Comparison of ENCODE assay signal across 12 cellular contexts in genomic region chr6:30062471-30063178, GRCh38. TPM values are rescaled to one million over a fixed set of nuclear protein-coding genes. Genes with fewer than 3 reads are reported as not detected.
DNase-seq lines count a peak whose midpoint lies in the region; ATAC-seq and TF ChIP-seq lines count a peak whose summit lies in the region.
"Had no signal": no experiment of that assay in that cellular context is flagged by ENCODE, and none has a peak within 500 bp of the region (broad histone marks: within the 10 kb centered on the region; RNA-seq: fewer than 3 reads in every experiment).

No MANE protein-coding gene starts in this region.

- no peak overlapping the region for H3K27ac ChIP-seq in SJCRH30
- H3K27ac ChIP-seq in esophagus muscularis mucosa (replicated peaks in 1 of 4) = peak overlapping the region in 1 of 4 donors; percentile 85
- H3K27ac ChIP-seq in smooth muscle cell (ENCODE audit: low read depth) = peak overlapping the region; percentile 85

- H3K4me1 ChIP-seq in SJCRH30 = peaks cover under 1% of the 10 kb centered on the region; the same call in 1 of the 2 replicates
- peaks cover 25 to 47% (median 42%) of the 10 kb centered on the region in 4 donors for H3K4me1 ChIP-seq in esophagus muscularis mucosa
- H3K4me1 ChIP-seq in smooth muscle cell (ENCODE audit: low read depth) = peaks cover 21% of the 10 kb centered on the region

- TF ChIP-seq EP300 in esophagus muscularis mucosa (IDR thresholded peaks at IDR 0.05) = no peak

- H3K27ac Mint-ChIP-seq in activated CD4-positive, alpha-beta T cell treated with anti-CD3 and anti-CD28 coated beads, Interleukin-2, amount 10 ng/mL, durations not matched to agents 24 days and 14 days = peak overlapping the region; percentile 39

- no peak for TF ChIP-seq POLR2A in esophagus muscularis mucosa (IDR thresholded peaks at IDR 0.05; ENCODE audit: low read depth)

- peak overlapping the region; percentile 89 for H3K9ac ChIP-seq in smooth muscle cell (ENCODE audit: low read depth)

- peaks cover 36% of the 10 kb centered on the region for H3K4me1 Mint-ChIP-seq in activated CD4-positive, alpha-beta T cell treated with anti-CD3 and anti-CD28 coated beads, Interleukin-2, amount 10 ng/mL, durations not matched to agents 24 days and 14 days

- H3K27me3 Mint-ChIP-seq in activated CD4-positive, alpha-beta T cell treated with anti-CD3 and anti-CD28 coated beads, Interleukin-2, amount 10 ng/mL, durations not matched to agents 24 days and 14 days = peaks cover 3% of the 10 kb centered on the region
- H3K27me3 Mint-ChIP-seq: dendritic cell treated with granulocyte-macrophage colony-stimulating factor and Interleukin-4, amounts not matched to agents 40 ng/mL and 50 ng/mL, for 4 days had no signal

- WGBS in esophagus muscularis mucosa = 96% methylated on average over 7 of the region's 7 CpGs
- 98% methylated on average over 7 of the region's 7 CpGs for WGBS in smooth muscle cell (ENCODE audit: low lambda C conversion rate)

- peaks cover 40% of the 10 kb centered on the region for H3K36me3 Mint-ChIP-seq in activated CD4-positive, alpha-beta T cell treated with anti-CD3 and anti-CD28 coated beads, Interleukin-2, amount 10 ng/mL, durations not matched to agents 24 days and 14 days (ENCODE audit: low read depth)

- no peaks in the 10 kb centered on the region for H3K36me3 ChIP-seq in SJCRH30
- peaks cover 0 to 22% (median 7%) of the 10 kb centered on the region in 4 donors for H3K36me3 ChIP-seq in esophagus muscularis mucosa
- no peaks in the 10 kb centered on the region for H3K36me3 ChIP-seq in smooth muscle cell (ENCODE audit: low read depth)

- H3K9me3 Mint-ChIP-seq in activated CD4-positive, alpha-beta T cell treated with anti-CD3 and anti-CD28 coated beads, Interleukin-2, amount 10 ng/mL, durations not matched to agents 24 days and 14 days = no peaks in the 10 kb centered on the region
- H3K9me3 Mint-ChIP-seq: dendritic cell treated with granulocyte-macrophage colony-stimulating factor and Interleukin-4, amounts not matched to agents 40 ng/mL and 50 ng/mL, for 4 days had no signal

- peak; percentile 60 for DNase-seq in activated CD4-positive, alpha-beta T cell treated with anti-CD3 and anti-CD28 coated beads, Interleukin-2, amount 10 ng/mL, durations not matched to agents 24 days and 14 days
- no peak for DNase-seq in activated CD4-positive, alpha-beta T cell treated with anti-CD3 and anti-CD28 coated beads for 4 hours
- DNase-seq in SJCRH30 (no peak), esophagus muscularis mucosa (ENCODE audit: extremely low spot score) (no peak), smooth muscle cell (lab: John Stamatoyannopoulos, UW; ENCODE audit: unreplicated experiment) (no peak), DMS153 treated with DMSO at 0.1 percent for 48 hours (lab: John Stamatoyannopoulos, UW; ENCODE audit: unreplicated experiment) (no peak), LoVo (ENCODE audit: low spot score) (no peak)

- peak overlapping the region; percentile 97 for H3K4me3 Mint-ChIP-seq in activated CD4-positive, alpha-beta T cell treated with anti-CD3 and anti-CD28 coated beads, Interleukin-2, amount 10 ng/mL, durations not matched to agents 24 days and 14 days

- peak overlapping the region; percentile 87 for H3K4me2 ChIP-seq in smooth muscle cell

- H3K27me3 ChIP-seq in SJCRH30 (no peaks in the 10 kb centered on the region), esophagus muscularis mucosa (no peaks in the 10 kb centered on the region), smooth muscle cell (ENCODE audit: low read depth) (no peaks in the 10 kb centered on the region)

- H4K20me1 ChIP-seq in smooth muscle cell (ENCODE audit: low read depth) = no peaks in the 10 kb centered on the region

- TF ChIP-seq CTCF in esophagus muscularis mucosa (IDR thresholded peaks at IDR 0.05) (no peak), smooth muscle cell (IDR thresholded peaks at IDR 0.05; ENCODE audit: borderline replicate concordance, insufficient read depth, poor library complexity, severe bottlenecking) (no peak)

- no peaks in the 10 kb centered on the region for H3K9me3 ChIP-seq in SJCRH30 (replicated peaks)
- no peaks in the 10 kb centered on the region for H3K9me3 ChIP-seq in esophagus muscularis mucosa
- no peaks in the 10 kb centered on the region for H3K9me3 ChIP-seq in smooth muscle cell (replicated peaks; ENCODE audit: low read depth)

- peaks cover 8% of the 10 kb centered on the region for H3F3A ChIP-seq in smooth muscle cell (ENCODE audit: low read depth)

- H3K79me2 ChIP-seq in smooth muscle cell (ENCODE audit: low read depth) = peaks cover 24% of the 10 kb centered on the region

- intact Hi-C loops in activated CD4-positive, alpha-beta T cell treated with anti-CD3 and anti-CD28 coated beads, Interleukin-2, amount 10 ng/mL, durations not matched to agents 24 days and 14 days (cut with micrococcal nuclease) = loop anchor here (5.0 to 10.0 kb wide), 4 partner anchors 95 to 552 kb away; partner anchors contain the start of genes GNL1, HLA-F, MRPS18B and PPP1R10
- intact Hi-C loops in esophagus muscularis mucosa (cut with DNase I) = loop anchor here (10.0 kb wide), 1 partner anchor 118 kb away; the partner anchor contains the start of gene HLA-A

- H2AFZ ChIP-seq in smooth muscle cell (ENCODE audit: low read depth) = no peak overlapping the region

- no peak for ATAC-seq in HG02884 (IDR thresholded peaks at IDR 0.05; ENCODE audit: unreplicated experiment)

- H3K4me3 ChIP-seq in SJCRH30 (peak overlapping the region; percentile 79), esophagus muscularis mucosa (peak overlapping the region in 3 of 4 donors; percentile 79 to 93 (median 85)), smooth muscle cell (peak overlapping the region; percentile 78)

RNA-seq across cellular contexts. Expression of gene POLR1H, which starts 1.6 kb away (rescaled TPM):
- 85.6 and 87.0 TPM in 2 replicates for total RNA-seq in activated CD4-positive, alpha-beta T cell treated with anti-CD3 and anti-CD28 coated beads, Interleukin-2, amount 10 ng/mL, durations not matched to agents 24 days and 14 days
- total RNA-seq in SJCRH30 (2014; rRNA removed; shearing (Covaris generic)) = 31.0 and 40.6 TPM in 2 replicates
- total RNA-seq in esophagus muscularis mucosa (10 to 100 TPM; 12.9 to 21.0 (median 17.4) TPM), smooth muscle cell (17.3 and 21.0 TPM in 2 replicates)
- polyA plus RNA-seq in smooth muscle cell = 35.1 and 41.7 TPM in 2 replicates

RNA-seq across cellular contexts. Expression of gene PPP1R11, which starts 4.4 kb away (rescaled TPM):
- 60.9 and 61.1 TPM in 2 replicates for total RNA-seq in activated CD4-positive, alpha-beta T cell treated with anti-CD3 and anti-CD28 coated beads, Interleukin-2, amount 10 ng/mL, durations not matched to agents 24 days and 14 days
- total RNA-seq in SJCRH30 (2014; rRNA removed; shearing (Covaris generic)) = 43.5 and 43.9 TPM in 2 replicates
- total RNA-seq in esophagus muscularis mucosa (10 to 100 TPM; 50.7 to 64.7 (median 60.2) TPM), smooth muscle cell (48.8 and 63.4 TPM in 2 replicates)
- 76.8 and 80.2 TPM in 2 replicates for polyA plus RNA-seq in smooth muscle cell

RNA-seq across cellular contexts. Expression of gene RNF39, which starts 12.9 kb away (rescaled TPM):
- total RNA-seq in activated CD4-positive, alpha-beta T cell treated with anti-CD3 and anti-CD28 coated beads, Interleukin-2, amount 10 ng/mL, durations not matched to agents 24 days and 14 days = not detected in 2 replicates
- not detected in 2 replicates for total RNA-seq in SJCRH30 (2014; rRNA removed; shearing (Covaris generic))
- total RNA-seq in esophagus muscularis mucosa = under 1 TPM in 1 of 4 donors, not detected in 3; 0.11 TPM
- 0.18 and 0.90 TPM in 2 replicates for total RNA-seq in smooth muscle cell
- 0.70 and 0.74 TPM in 2 replicates for polyA plus RNA-seq in smooth muscle cell
- total RNA-seq: myocyte; T-helper 1 cell treated with Interleukin-12 subunit alpha and Interleukin-12 subunit beta and Interleukin-4 antibody, amounts not matched to agents 30 ng/mL and 1 ng/mL, for 36 hours had no signal
- polyA plus RNA-seq: BJ had no signal

RNA-seq across cellular contexts. Expression of gene TRIM31, which starts 50.3 kb away (rescaled TPM):
- total RNA-seq in activated CD4-positive, alpha-beta T cell treated with anti-CD3 and anti-CD28 coated beads, Interleukin-2, amount 10 ng/mL, durations not matched to agents 24 days and 14 days = 0.09 TPM in 1 of 2 replicates, not detected in the other
- 0.10 TPM in 1 of 2 replicates, not detected in the other for total RNA-seq in SJCRH30 (2014; rRNA removed; shearing (Covaris generic))
- 1 to 10 TPM in 1 of 4 donors, not detected in 3; 1.3 TPM for total RNA-seq in esophagus muscularis mucosa
- total RNA-seq in smooth muscle cell = 0.18 TPM in 1 of 2 replicates, not detected in the other
- not detected in 2 replicates for polyA plus RNA-seq in smooth muscle cell
- total RNA-seq: myocyte; T-helper 1 cell treated with Interleukin-12 subunit alpha and Interleukin-12 subunit beta and Interleukin-4 antibody, amounts not matched to agents 30 ng/mL and 1 ng/mL, for 36 hours had no signal
- polyA plus RNA-seq: BJ had no signal
